Comparison of ENCODE assay signal across 18 cellular contexts in the genomic region with DNA sequence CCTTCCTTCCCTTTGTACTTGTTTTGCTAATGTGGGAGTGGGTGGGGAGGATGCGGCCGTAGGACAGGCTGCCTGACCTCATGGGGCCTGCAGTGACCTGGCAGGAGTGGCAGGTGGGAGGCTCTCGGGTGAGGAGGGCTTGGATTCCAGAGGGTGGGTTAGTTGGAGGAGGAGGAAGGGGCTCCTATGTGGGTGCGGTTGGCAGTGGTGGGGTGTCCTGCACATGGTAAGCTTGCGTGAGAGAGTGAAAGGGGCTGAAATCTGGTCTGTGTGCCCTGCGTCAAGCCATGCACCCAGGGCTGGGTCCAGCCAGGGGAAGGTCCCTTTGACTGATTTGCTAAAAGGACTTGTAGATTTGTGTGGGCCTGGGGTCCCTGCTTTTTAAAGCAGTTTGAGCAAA.
DNase-seq lines count a peak whose midpoint lies in the region; ATAC-seq lines count a peak whose summit lies in the region.
"Had no signal": no experiment of that assay in that cellular context is flagged by ENCODE, and none has a peak within 500 bp of the region (broad histone marks: within the 10 kb centered on the region; RNA-seq: fewer than 3 reads in every experiment).

No MANE protein-coding gene starts in this region.

- DNase-seq in Right ventricle myocardium inferior (ENCODE audit: missing footprints), result no peak
- DNase-seq in Right ventricle myocardium superior, result no peak
- no peak for DNase-seq in T-helper 17 cell
- peak; percentile 60 for DNase-seq in mesenteric fat pad (ENCODE audit: low spot score)
- DNase-seq in GOT3 (lab: John Stamatoyannopoulos, UW), result no peak
- DNase-seq in NCI-H82 (lab: John Stamatoyannopoulos, UW), result no peak
- DNase-seq in activated CD4-positive, alpha-beta T cell treated with anti-CD3 and anti-CD28 coated beads, Interleukin-2, amount 50 U/mL, for 1 hour, result no peak
- DNase-seq: DMS79 treated with DMSO at 0.1 percent for 48 hours, Karpas-422, MG63, NCI-H1048, NCI-H1436, NCI-H1930, NCI-H226, NCI-H524, PC-3, RPMI8226 had no signal

- H3K4me3 Mint-ChIP-seq in T-helper 17 cell, result no peak overlapping the region
- H3K4me3 Mint-ChIP-seq: IgD-negative memory B cell had no signal

- H3K9me3 ChIP-seq in T-helper 17 cell (ENCODE audit: control insufficient read depth, low read length, poor library complexity, severe bottlenecking), result no peaks in the 10 kb centered on the region
- H3K9me3 ChIP-seq: MG63 had no signal

- H3K27me3 Mint-ChIP-seq in T-helper 17 cell, result no peaks in the 10 kb centered on the region
- H3K27me3 Mint-ChIP-seq: IgD-negative memory B cell had no signal

- H3K36me3 Mint-ChIP-seq in T-helper 17 cell (ENCODE audit: low read depth), result peaks cover 9% of the 10 kb centered on the region

- ATAC-seq in Right ventricle myocardium inferior, result peak; percentile 28
- no peak for ATAC-seq in Right ventricle myocardium superior (ENCODE audit: poor library complexity)
- no peak for ATAC-seq in T-helper 17 cell
- ATAC-seq: PC-3 had no signal

- peak overlapping the region; percentile 51 for H3K27ac Mint-ChIP-seq in T-helper 17 cell
- H3K27ac Mint-ChIP-seq: IgD-negative memory B cell had no signal

- H3K4me1 Mint-ChIP-seq in T-helper 17 cell, result peaks cover 10% of the 10 kb centered on the region

- intact Hi-C loops in Right ventricle myocardium inferior (cut with DNase I) (no loop called here), Right ventricle myocardium superior (cut with DNase I) (no loop called here)
